Comparison of ENCODE assay signal across 24 cellular contexts in genomic region chr3:38604246-38604645, GRCh38. TPM values are rescaled to one million over a fixed set of nuclear protein-coding genes. Genes with fewer than 3 reads are reported as not detected.
"Had no signal": no experiment of that assay in that cellular context is flagged by ENCODE, and none has a peak within 500 bp of the region (broad histone marks: within the 10 kb centered on the region; RNA-seq: fewer than 3 reads in every experiment).

No MANE protein-coding gene starts in this region.

- DNase-seq: hippocampal formation; kidney glomerular epithelial cell; left cardiac atrium; left ventricle myocardium superior; mesendoderm; mucosa of descending colon; naive thymus-derived CD4-positive, alpha-beta T cell; pancreas; retina; right cardiac atrium; stimulated activated CD4-positive, alpha-beta T cell treated with anti-CD3 and anti-CD28 coated beads, Interleukin-12 subunit alpha, Interleukin-12 subunit beta, amount 100 ng/mL, for 4 hours; stimulated activated CD4-positive, alpha-beta T cell treated with anti-CD3 and anti-CD28 coated beads, Interleukin-15, amount 100 ng/mL, for 24 hours; stimulated activated CD4-positive, alpha-beta T cell treated with anti-CD3 and anti-CD28 coated beads, Interleukin-2, amount 100 ng/mL, for 24 hours; stimulated activated CD4-positive, alpha-beta T cell treated with anti-CD3 and anti-CD28 coated beads, Interleukin-4, amount 100 ng/mL, for 1 hour; stimulated activated naive B cell treated with anti-CD40 and anti-IgM and Interleukin-4, amounts not matched to agents 10 μg/mL and 1 μg/mL and 100 μg/mL, for 72 hours; stimulated activated naive CD8-positive, alpha-beta T cell treated with anti-CD3 and anti-CD28 coated beads, Interleukin-15, Interleukin-2, amounts not matched to agents 100 U/mL and 50 U/mL, for 24 hours; uterus had no signal

- H3K4me1 ChIP-seq: pancreas, prostate gland, tibial nerve, uterus had no signal

- H3K9me3 ChIP-seq: mucosa of descending colon, pancreas, prostate gland, uterus had no signal

- H3K27ac ChIP-seq: pancreas, prostate gland, tibial nerve, uterus had no signal

- H3K4me3 ChIP-seq: lung, mucosa of descending colon, pancreas, prostate gland, smooth muscle cell, tibial nerve, uterus had no signal

- H3K36me3 ChIP-seq: pancreas, prostate gland, uterus had no signal

- H3K27me3 ChIP-seq: pancreas, tibial nerve, uterus had no signal

- ATAC-seq: left cardiac atrium; left lobe of liver; left ventricle myocardium superior; mucosa of descending colon; naive thymus-derived CD4-positive, alpha-beta T cell; natural killer cell treated with Interleukin-12 subunit alpha and Interleukin-12 subunit beta and Interleukin-15 and Interleukin-18, amount 100 ng/mL, for 72 hours; pancreas; right cardiac atrium; stimulated activated naive B cell treated with anti-CD40 and anti-IgM and Interleukin-4, amounts not matched to agents 10 μg/mL and 1 μg/mL and 100 μg/mL, for 72 hours; stimulated activated naive CD8-positive, alpha-beta T cell treated with anti-CD3 and anti-CD28 coated beads, Interleukin-15, Interleukin-2, amounts not matched to agents 100 U/mL and 50 U/mL, for 24 hours had no signal

RNA-seq across cellular contexts. Expression of gene SCN5A, which starts 45.2 kb away (rescaled TPM):
- polyA plus RNA-seq: naive thymus-derived CD4-positive, alpha-beta T cell; neural cell had no signal
